Comparison of ENCODE assay signal across 9 cellular contexts in genomic region chr16:32116080-32116479, GRCh38.
DNase-seq lines count a peak whose midpoint lies in the region; ATAC-seq, FAIRE-seq and TF ChIP-seq lines count a peak whose summit lies in the region.
"Had no signal": no experiment of that assay in that cellular context is flagged by ENCODE, and none has a peak within 500 bp of the region (broad histone marks: within the 10 kb centered on the region; RNA-seq: fewer than 3 reads in every experiment).

No MANE protein-coding gene starts in this region.

- H3K27ac Mint-ChIP-seq in naive thymus-derived CD8-positive, alpha-beta T cell, result peak overlapping the region in 1 of 10 donors; percentile 49
- no peak overlapping the region for H3K27ac Mint-ChIP-seq in mesothelial cell of epicardium
- H3K27ac Mint-ChIP-seq: activated naive CD4-positive, alpha-beta T cell treated with anti-CD3 and anti-CD28 coated beads, Interleukin-2, amount 50 U/mL, for 72 hours had no signal

- peaks cover 35% of the 10 kb centered on the region for H3K27me3 ChIP-seq in BLaER1
- H3K27me3 ChIP-seq in HL-60 (ENCODE audit: insufficient read depth, poor library complexity, severe bottlenecking), result peaks cover 2% of the 10 kb centered on the region
- no peaks in the 10 kb centered on the region for H3K27me3 ChIP-seq in K562 (ENCODE audit: control insufficient read depth in 2 of 2, insufficient read depth in 2 of 2, low read length in 2 of 2)

- peaks cover 0 to 1% (median 0%) of the 10 kb centered on the region in 4 donors for H3K4me1 Mint-ChIP-seq in naive thymus-derived CD8-positive, alpha-beta T cell
- H3K4me1 Mint-ChIP-seq in mesothelial cell of epicardium, result no peaks in the 10 kb centered on the region

- H3K4me3 ChIP-seq in BLaER1 (peak overlapping the region; percentile 67), HL-60 (replicated peaks; ENCODE audit: insufficient read depth, low read length) (peak overlapping the region; percentile 37), K562 (peak overlapping the region; percentile 37)

- no peak for FAIRE-seq in K562 (lab: Jason Lieb, UNC)

- intact Hi-C loops in K562 (cut with micrococcal nuclease), result no loop called here

- CTCF ChIA-PET in K562 (lab: Yijun Ruan, JAX; ENCODE audit: low intra/inter-chr PET ratio), result no interaction called here

- no peaks in the 10 kb centered on the region for H3K36me3 Mint-ChIP-seq in naive thymus-derived CD8-positive, alpha-beta T cell
- no peaks in the 10 kb centered on the region for H3K36me3 Mint-ChIP-seq in mesothelial cell of epicardium
- H3K36me3 Mint-ChIP-seq: activated naive CD4-positive, alpha-beta T cell treated with anti-CD3 and anti-CD28 coated beads, Interleukin-2, amount 50 U/mL, for 72 hours had no signal

- H3K4me1 ChIP-seq in BLaER1 (no peaks in the 10 kb centered on the region), K562 (replicated peaks in 1 of 2; ENCODE audit: control insufficient read depth in 2 of 2, insufficient read depth in 2 of 2, low read length in 2 of 2) (no peaks in the 10 kb centered on the region)

- H4K20me1 ChIP-seq in BLaER1 (no peaks in the 10 kb centered on the region), K562 (replicated peaks; ENCODE audit: control insufficient read depth, insufficient read depth, low read length) (no peaks in the 10 kb centered on the region)

- WGBS in K562 (ENCODE audit: insufficient coverage, low coverage, missing lambda C conversion rate), result 0% methylated on average over 1 of the region's 52 CpGs

- no peak for TF ChIP-seq POLR2A in K562 (conservative IDR thresholded peaks at IDR 0.05)

- H3K4me2 ChIP-seq in BLaER1 (peak overlapping the region; percentile 90), K562 (ENCODE audit: insufficient read depth, low read length) (no peak overlapping the region)

- no peak for TF ChIP-seq EP300 in K562 (IDR thresholded peaks at IDR 0.05; ENCODE audit: low read length)

- H2AFZ ChIP-seq in K562 (ENCODE audit: low read depth, low read length), result no peak overlapping the region

- no peak overlapping the region; the same call in 1 of the 2 replicates for H3K9ac ChIP-seq in BLaER1
- H3K9ac ChIP-seq in K562 (ENCODE audit: insufficient read depth in 1 of 2, low read depth in 2 of 2, low read length in 2 of 2), result peak overlapping the region in 1 of 2 experiments; percentile 52; a peak in 2 of 4 replicates

- H3K9me1 ChIP-seq in K562 (ENCODE audit: control insufficient read depth, insufficient read depth, low read length), result no peaks in the 10 kb centered on the region

- H3K36me3 ChIP-seq in BLaER1 (no peaks in the 10 kb centered on the region), K562 (ENCODE audit: control insufficient read depth, insufficient read depth, low read length) (no peaks in the 10 kb centered on the region)

- DNase-seq in HL-60 (ENCODE audit: low read depth in 1 of 2, low spot score in 1 of 2) (no peak), K562 (ENCODE audit: extremely low read depth in 1 of 4, low spot score in 3 of 4) (peak; percentile 0 to 12 (median 0)), mesothelial cell of epicardium (ENCODE audit: low spot score in 2 of 2, unreplicated experiment in 2 of 2) (no peak), amniotic stem cell (lab: John Stamatoyannopoulos, UW) (no peak)
- peak in 5 of 10 donors; percentile 5 to 16 (median 11) for DNase-seq in naive thymus-derived CD8-positive, alpha-beta T cell
- no peak for DNase-seq in stimulated activated naive CD4-positive, alpha-beta T cell treated with Interleukin-2 at 50 U/mL for 16 hours (lab: John Stamatoyannopoulos, UW)

- POLR2A ChIA-PET in K562 (lab: Yijun Ruan, JAX), result no interaction called here
- POLR2A ChIA-PET in naive thymus-derived CD8-positive, alpha-beta T cell (lab: Charles Lee), result no interaction called here

- H3K27me3 Mint-ChIP-seq in naive thymus-derived CD8-positive, alpha-beta T cell, result peaks cover 0 to 6% (median 4%) of the 10 kb centered on the region in 5 donors
- H3K27me3 Mint-ChIP-seq in mesothelial cell of epicardium (ENCODE audit: low read depth), result no peaks in the 10 kb centered on the region

- no peak for TF ChIP-seq CTCF in HL-60 (IDR thresholded peaks at IDR 0.05; ENCODE audit: insufficient read depth, low read length)
- TF ChIP-seq CTCF in K562 (IDR thresholded peaks at IDR 0.05 in 2 of 3, conservative IDR thresholded peaks at IDR 0.05 in 1 of 3; ENCODE audit: insufficient read depth in 2 of 3, low read depth in 1 of 3, low read length in 3 of 3), result no peak
- TF ChIP-seq CTCF in mesothelial cell of epicardium (IDR thresholded peaks at IDR 0.05; ENCODE audit: unreplicated experiment), result no peak

- H3K79me2 ChIP-seq in K562 (ENCODE audit: control insufficient read depth, insufficient read depth, low read length), result no peaks in the 10 kb centered on the region

- peak overlapping the region; percentile 44 to 91 (median 64) for H3K4me3 Mint-ChIP-seq in naive thymus-derived CD8-positive, alpha-beta T cell
- no peak overlapping the region for H3K4me3 Mint-ChIP-seq in mesothelial cell of epicardium

- no TSS peak for BruUV-seq in K562 (replicated peaks; lab: Mats Ljungman, UMichigan)

- no peaks in the 10 kb centered on the region for H3K9me3 ChIP-seq in BLaER1
- H3K9me3 ChIP-seq in K562 (replicated peaks; ENCODE audit: control insufficient read depth, insufficient read depth, low read depth, low read length), result no peaks in the 10 kb centered on the region

- H3K27ac ChIP-seq in BLaER1 (no peak overlapping the region), HL-60 (replicated peaks) (no peak overlapping the region), K562 (ENCODE audit: extremely low read depth, low read depth, low read length) (no peak overlapping the region)

- in situ Hi-C loops in K562 (cut with MboI), result loop anchor here (25.0 kb wide), 1 partner anchor 946 kb away; no protein-coding TSS in a partner anchor

- peaks cover 0 to 2% (median 0%) of the 10 kb centered on the region in 9 donors for H3K9me3 Mint-ChIP-seq in naive thymus-derived CD8-positive, alpha-beta T cell
- H3K9me3 Mint-ChIP-seq in mesothelial cell of epicardium, result peaks cover 3% of the 10 kb centered on the region
- H3K9me3 Mint-ChIP-seq: activated naive CD4-positive, alpha-beta T cell treated with anti-CD3 and anti-CD28 coated beads, Interleukin-2, amount 50 U/mL, for 72 hours had no signal

- ATAC-seq in K562, result no peak
- no peak for ATAC-seq in naive thymus-derived CD8-positive, alpha-beta T cell
- no peak for ATAC-seq in GM21367 (IDR thresholded peaks at IDR 0.05; ENCODE audit: unreplicated experiment)
- ATAC-seq: activated naive CD4-positive, alpha-beta T cell treated with anti-CD3 and anti-CD28 coated beads, Interleukin-2, amount 50 U/mL, for 72 hours had no signal

- no peak for TF ChIP-seq RAD21 in K562 (CRISPR knock-in tag; conservative IDR thresholded peaks at IDR 0.05 in 1 of 2, IDR thresholded peaks at IDR 0.05 in 1 of 2)

TF ChIP-seq in K562, 482 proteins besides CTCF, POLR2A, EP300 and RAD21:
- no peak for TF ChIP-seq ZNF12 (CRISPR knock-in tag; IDR thresholded peaks at IDR 0.05)
- TF ChIP-seq CEBPG (CRISPR knock-in tag; IDR thresholded peaks at IDR 0.05), result no peak
- TF ChIP-seq CEBPG (tag; conservative IDR thresholded peaks at IDR 0.05 in 1 of 2, IDR thresholded peaks at IDR 0.05 in 1 of 2), result no peak
- TF ChIP-seq BCOR (IDR thresholded peaks at IDR 0.05), result 0 out of 2 replicates have a peak, but pooled peaks have one; percentile 19
- no peak for TF ChIP-seq ESRRB (CRISPR knock-in tag; IDR thresholded peaks at IDR 0.05; ENCODE audit: borderline replicate concordance)
- TF ChIP-seq VEZF1 (CRISPR knock-in tag; IDR thresholded peaks at IDR 0.05), result 0 out of 2 replicates have a peak, but pooled peaks have one; percentile 5
- TF ChIP-seq NELFE (IDR thresholded peaks at IDR 0.05; ENCODE audit: insufficient read depth, insufficient read length), result no peak
- no peak for TF ChIP-seq ZNF146 (CRISPR knock-in tag; IDR thresholded peaks at IDR 0.05; ENCODE audit: unreplicated experiment)
- TF ChIP-seq SUPT5H (IDR thresholded peaks at IDR 0.05), result no peak
- TF ChIP-seq ELK1 (CRISPR knock-in tag; IDR thresholded peaks at IDR 0.05), result no peak
- TF ChIP-seq IRF2 (CRISPR knock-in tag; IDR thresholded peaks at IDR 0.05), result no peak

Comparison
In these comparisons a context has a peak if more than half of its experiments do, and no peak if none do; other contexts are left out.
1. DNase-seq: peak in K562 (4 of 4); none in HL-60 (0 of 2), mesothelial cell of epicardium (0 of 2), stimulated activated naive CD4-positive, alpha-beta T cell treated with Interleukin-2 at 50 U/mL for 16 hours (single experiment) and amniotic stem cell (single experiment).
2. Peak in every context shown above with its lines, with median percentiles within 50 percentile points of each other: H3K4me3 ChIP-seq.